ENCODE assay signal across 26 cellular contexts in the genomic region with DNA sequence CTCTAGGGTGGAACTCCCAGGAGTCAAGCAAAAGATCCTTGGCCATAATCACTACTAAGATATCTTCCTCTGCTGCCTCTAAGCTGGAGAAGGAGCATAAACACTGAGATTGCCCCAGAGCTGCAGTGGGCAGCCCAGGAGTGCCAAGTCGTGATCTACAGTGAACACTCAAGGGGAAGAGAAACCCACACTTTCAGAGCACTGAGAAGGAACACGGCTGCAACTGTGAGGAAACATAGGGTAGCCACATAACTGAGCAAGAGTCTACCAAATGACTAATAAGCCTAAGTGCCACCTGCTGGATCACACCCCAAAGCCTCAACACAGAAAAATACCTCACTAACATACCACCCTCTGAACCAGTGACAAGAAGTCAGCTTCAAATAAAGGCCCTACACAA.
"Had no signal": no experiment of that assay in that cellular context is flagged by ENCODE, and none has a peak within 500 bp of the region (broad histone marks: within the 10 kb centered on the region; RNA-seq: fewer than 3 reads in every experiment).

No MANE protein-coding gene starts in this region.

- H3K4me1 ChIP-seq: esophagus squamous epithelium, heart right ventricle, left lung, neural progenitor cell, parathyroid adenoma, prostate gland, right atrium auricular region, stomach, tibial artery, upper lobe of left lung, vagina had no signal

- H3K4me2 ChIP-seq: neural progenitor cell had no signal

- H3K79me2 ChIP-seq: parathyroid adenoma had no signal

- H3K27ac ChIP-seq: esophagus squamous epithelium, heart right ventricle, left lung, neural progenitor cell, parathyroid adenoma, prostate gland, right atrium auricular region, stomach, tibial artery, upper lobe of left lung, vagina had no signal

- H3K36me3 ChIP-seq: esophagus squamous epithelium, heart right ventricle, left lung, neural progenitor cell, prostate gland, right atrium auricular region, stomach, tibial artery, upper lobe of left lung, vagina had no signal

- H3K4me3 ChIP-seq: esophagus squamous epithelium, heart right ventricle, left lung, neural progenitor cell, prostate gland, right atrium auricular region, stomach, tibial artery, upper lobe of left lung, vagina had no signal

- ATAC-seq: effector memory CD8-positive, alpha-beta T cell; heart right ventricle; left cardiac atrium; left lung; naive thymus-derived CD4-positive, alpha-beta T cell; sciatic nerve; stimulated activated effector memory CD8-positive, alpha-beta T cell treated with anti-CD3 and anti-CD28 coated beads, Interleukin-12 subunit alpha, Interleukin-12 subunit beta, amount 100 ng/mL, for 72 hours had no signal

- H3K9me3 ChIP-seq: prostate gland had no signal

- H3K9ac ChIP-seq: neural progenitor cell, parathyroid adenoma had no signal

- H2AFZ ChIP-seq: neural progenitor cell, parathyroid adenoma had no signal

- DNase-seq: cortex of kidney; effector memory CD8-positive, alpha-beta T cell; erythroblast; esophagus squamous epithelium; foreskin melanocyte; glutamatergic neuron; heart right ventricle; hippocampal formation; left cardiac atrium; left lung; mesendoderm; midbrain; naive thymus-derived CD4-positive, alpha-beta T cell; stimulated activated CD4-positive, alpha-beta T cell treated with anti-CD3 and anti-CD28 coated beads, Interleukin-2, amount 100 ng/mL, for 24 hours; stimulated activated CD4-positive, alpha-beta T cell treated with anti-CD3 and anti-CD28 coated beads, Interleukin-4, amount 100 ng/mL, for 24 hours; stimulated activated naive CD4-positive, alpha-beta T cell treated with Interleukin-2 at 50 U/mL for 16 hours; stomach; upper lobe of left lung had no signal

- H3K27me3 ChIP-seq: heart right ventricle, neural progenitor cell, right atrium auricular region, upper lobe of left lung, vagina had no signal
